ENCODE assay signal across 15 cellular contexts in the genomic region with DNA sequence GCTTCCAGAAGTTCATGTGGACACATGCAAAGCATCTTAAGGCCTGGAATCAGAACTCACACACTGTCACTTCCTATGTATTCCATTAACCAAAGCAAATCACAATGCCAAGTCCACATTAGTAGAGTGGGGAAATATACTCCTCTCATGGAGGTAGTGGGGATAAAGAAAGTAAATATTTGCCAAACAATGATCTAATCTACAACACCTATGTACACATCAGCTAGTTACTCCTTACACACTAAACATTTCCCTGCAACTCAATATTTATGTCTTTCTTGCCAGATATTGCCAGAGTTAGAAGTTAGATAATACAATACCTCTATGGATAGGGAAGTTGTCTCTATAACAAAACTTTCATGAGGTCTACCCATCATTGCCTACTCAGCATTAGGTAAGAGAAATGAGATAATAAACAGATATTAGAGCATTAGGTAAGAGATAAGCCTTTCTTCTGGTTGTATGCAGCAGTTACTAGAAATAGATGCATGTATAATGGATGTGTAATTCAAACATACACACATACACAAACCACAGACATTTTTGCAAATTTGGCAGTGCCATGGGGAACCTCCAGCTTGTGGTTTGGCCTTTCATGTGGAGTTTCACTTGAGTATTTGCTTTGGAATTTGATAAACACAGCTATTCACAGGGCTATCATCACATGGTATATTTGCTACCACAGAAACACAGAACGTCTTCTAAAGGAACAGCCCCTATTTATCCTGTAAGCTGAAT.
DNase-seq lines count a peak whose midpoint lies in the region; ATAC-seq, FAIRE-seq and TF ChIP-seq lines count a peak whose summit lies in the region.
"Had no signal": no experiment of that assay in that cellular context is flagged by ENCODE, and none has a peak within 500 bp of the region (broad histone marks: within the 10 kb centered on the region; RNA-seq: fewer than 3 reads in every experiment).

No MANE protein-coding gene starts in this region.

- BruUV-seq in HepG2 (replicated peaks; lab: Mats Ljungman, UMichigan) = no TSS peak

- no peak overlapping the region for H3K9ac ChIP-seq in HepG2 (ENCODE audit: insufficient read depth, low read depth, low read length)

- no peak for TF ChIP-seq RAD21 in HepG2 (CRISPR knock-in tag; IDR thresholded peaks at IDR 0.05)

- H3K4me1 ChIP-seq in HepG2 (ENCODE audit: insufficient read depth, low read length) (peaks cover 7% of the 10 kb centered on the region; the same call in 1 of the 2 replicates), suprapubic skin (no peaks in the 10 kb centered on the region)

- TF ChIP-seq CTCF in astrocyte of the spinal cord (IDR thresholded peaks at IDR 0.05; ENCODE audit: low read depth, low read length) = no peak
- no peak for TF ChIP-seq CTCF in HepG2 (CRISPR knock-in tag; IDR thresholded peaks at IDR 0.05)
- TF ChIP-seq CTCF in suprapubic skin (IDR thresholded peaks at IDR 0.05) = no peak

- no peak overlapping the region for H3K4me3 Mint-ChIP-seq in naive thymus-derived CD8-positive, alpha-beta T cell
- H3K4me3 Mint-ChIP-seq: activated CD4-positive, alpha-beta T cell treated with anti-CD3 and anti-CD28 coated beads, Interleukin-2, amount 10 ng/mL, durations not matched to agents 24 days and 14 days; activated naive CD8-positive, alpha-beta T cell treated with anti-CD3 and anti-CD28 coated beads, Interleukin-2, amount 10 ng/mL, durations not matched to agents 7 days and 5 days; stimulated activated naive CD8-positive, alpha-beta T cell treated with anti-CD3 and anti-CD28 coated beads, Interleukin-15, Interleukin-2, amounts not matched to agents 100 ng/mL and 50 ng/mL, for 24 hours had no signal

- 0% methylated on average over 1 of the region's 1 CpG for WGBS in HepG2 (ENCODE audit: low lambda C conversion rate)
- WGBS in suprapubic skin = 32% methylated on average over 1 of the region's 1 CpG

- H3K27ac Mint-ChIP-seq in naive thymus-derived CD8-positive, alpha-beta T cell = no peak overlapping the region
- H3K27ac Mint-ChIP-seq: activated CD4-positive, alpha-beta T cell treated with anti-CD3 and anti-CD28 coated beads, Interleukin-2, amount 10 ng/mL, durations not matched to agents 24 days and 14 days; activated naive CD8-positive, alpha-beta T cell treated with anti-CD3 and anti-CD28 coated beads, Interleukin-2, amount 10 ng/mL, durations not matched to agents 7 days and 5 days; stimulated activated naive CD8-positive, alpha-beta T cell treated with anti-CD3 and anti-CD28 coated beads, Interleukin-15, Interleukin-2, amounts not matched to agents 100 ng/mL and 50 ng/mL, for 24 hours had no signal

- H3K27me3 Mint-ChIP-seq in naive thymus-derived CD8-positive, alpha-beta T cell = peaks cover 0 to 7% (median 0%) of the 10 kb centered on the region in 5 donors
- H3K27me3 Mint-ChIP-seq: activated CD4-positive, alpha-beta T cell treated with anti-CD3 and anti-CD28 coated beads, Interleukin-2, amount 10 ng/mL, durations not matched to agents 24 days and 14 days; activated naive CD8-positive, alpha-beta T cell treated with anti-CD3 and anti-CD28 coated beads, Interleukin-2, amount 10 ng/mL, durations not matched to agents 7 days and 5 days; stimulated activated naive CD8-positive, alpha-beta T cell treated with anti-CD3 and anti-CD28 coated beads, Interleukin-15, Interleukin-2, amounts not matched to agents 100 ng/mL and 50 ng/mL, for 24 hours had no signal

- CTCF ChIA-PET in HepG2 (lab: Yijun Ruan, JAX; ENCODE audit: low intra/inter-chr PET ratio, low total read pairs) = no interaction called here

- intact Hi-C loops in HepG2 (cut with micrococcal nuclease; ENCODE audit: unreplicated experiment) = no loop called here

- H3K4me3 ChIP-seq in astrocyte of the spinal cord (ENCODE audit: low read depth, low read length) (no peak overlapping the region), HepG2 (replicated peaks in 1 of 3; ENCODE audit: insufficient read depth in 1 of 3, low read depth in 2 of 3, low read length in 3 of 3) (no peak overlapping the region), suprapubic skin (no peak overlapping the region)
- H3K4me3 ChIP-seq: esophagus muscularis mucosa had no signal

- H3K36me3 ChIP-seq in HepG2 (replicated peaks in 1 of 2; ENCODE audit: control insufficient read depth in 1 of 2, insufficient read depth in 2 of 2, low read length in 2 of 2) (no peaks in the 10 kb centered on the region), suprapubic skin (no peaks in the 10 kb centered on the region)
- H3K36me3 ChIP-seq: esophagus muscularis mucosa had no signal

- no peaks in the 10 kb centered on the region for H3K79me2 ChIP-seq in HepG2 (ENCODE audit: insufficient read depth, low read length)

- H3K9me3 Mint-ChIP-seq in naive thymus-derived CD8-positive, alpha-beta T cell = no peaks in the 10 kb centered on the region
- H3K9me3 Mint-ChIP-seq: activated CD4-positive, alpha-beta T cell treated with anti-CD3 and anti-CD28 coated beads, Interleukin-2, amount 10 ng/mL, durations not matched to agents 24 days and 14 days; activated naive CD8-positive, alpha-beta T cell treated with anti-CD3 and anti-CD28 coated beads, Interleukin-2, amount 10 ng/mL, durations not matched to agents 7 days and 5 days; stimulated activated naive CD8-positive, alpha-beta T cell treated with anti-CD3 and anti-CD28 coated beads, Interleukin-15, Interleukin-2, amounts not matched to agents 100 ng/mL and 50 ng/mL, for 24 hours had no signal

- H4K20me1 ChIP-seq in HepG2 (ENCODE audit: insufficient read depth, low read length) = no peaks in the 10 kb centered on the region

- in situ Hi-C loops in astrocyte of the spinal cord (cut with HindIII; ENCODE audit: low sequenced_read_pairs) (no loop called here), HepG2 (cut with HindIII; ENCODE audit: extremely low pct_ligation_motif_present, low pct_unique_long_range_greater_than_20kb) (no loop called here)

- no peak overlapping the region for H2AFZ ChIP-seq in HepG2 (ENCODE audit: low read length)

- POLR2A ChIA-PET in HepG2 (lab: Yijun Ruan, JAX) = no interaction called here
- POLR2A ChIA-PET in naive thymus-derived CD8-positive, alpha-beta T cell (lab: Charles Lee) = no interaction called here

- H3K4me1 Mint-ChIP-seq in naive thymus-derived CD8-positive, alpha-beta T cell = peaks cover 0 to 2% (median 0%) of the 10 kb centered on the region in 4 donors
- H3K4me1 Mint-ChIP-seq: activated CD4-positive, alpha-beta T cell treated with anti-CD3 and anti-CD28 coated beads, Interleukin-2, amount 10 ng/mL, durations not matched to agents 24 days and 14 days; activated naive CD8-positive, alpha-beta T cell treated with anti-CD3 and anti-CD28 coated beads, Interleukin-2, amount 10 ng/mL, durations not matched to agents 7 days and 5 days had no signal

- TF ChIP-seq POLR2A in HepG2 (IDR thresholded peaks at IDR 0.05; ENCODE audit: insufficient read depth in 1 of 2, low read depth in 2 of 2, low read length in 2 of 2) (no peak), suprapubic skin (IDR thresholded peaks at IDR 0.05) (no peak)

- no peaks in the 10 kb centered on the region for H3K9me3 ChIP-seq in HepG2 (ENCODE audit: low read length)
- no peaks in the 10 kb centered on the region for H3K9me3 ChIP-seq in suprapubic skin
- H3K9me3 ChIP-seq: esophagus muscularis mucosa had no signal

- DNase-seq in DMS153 treated with DMSO at 0.1 percent for 48 hours (lab: John Stamatoyannopoulos, UW; ENCODE audit: unreplicated experiment) (peak; percentile 72), NCI-H2029 (lab: John Stamatoyannopoulos, UW) (peak; percentile 92), astrocyte of the spinal cord (ENCODE audit: low read depth, low spot score) (peak; percentile 97), HepG2 (ENCODE audit: low spot score) (peak; percentile 8), suprapubic skin (ENCODE audit: low spot score in 2 of 2) (no peak)
- DNase-seq in activated T-cell treated with anti-CD3 and anti-CD28 coated beads, Interleukin-2, amount 50 U/mL, for 48 hours = no peak
- DNase-seq in naive thymus-derived CD8-positive, alpha-beta T cell = no peak
- DNase-seq: activated CD4-positive, alpha-beta T cell treated with anti-CD3 and anti-CD28 coated beads, Interleukin-2, amount 10 ng/mL, durations not matched to agents 24 days and 14 days; activated naive CD8-positive, alpha-beta T cell treated with anti-CD3 and anti-CD28 coated beads, Interleukin-2, amount 10 ng/mL, durations not matched to agents 7 days and 5 days; KG1; stimulated activated CD4-positive, alpha-beta T cell treated with anti-CD3 and anti-CD28 coated beads, Interleukin-12 subunit alpha, Interleukin-12 subunit beta, amount 100 ng/mL, for 4 hours had no signal

- TF ChIP-seq EP300 in HepG2 (IDR thresholded peaks at IDR 0.05; ENCODE audit: low read depth in 2 of 2, low read length in 2 of 2) = no peak
- TF ChIP-seq EP300 in HepG2 (CRISPR knock-in tag; IDR thresholded peaks at IDR 0.05; ENCODE audit: borderline replicate concordance) = no peak
- TF ChIP-seq EP300 in suprapubic skin (IDR thresholded peaks at IDR 0.05) = no peak

- peaks cover 0 to 2% (median 0%) of the 10 kb centered on the region in 3 donors for H3K36me3 Mint-ChIP-seq in naive thymus-derived CD8-positive, alpha-beta T cell
- H3K36me3 Mint-ChIP-seq: activated naive CD8-positive, alpha-beta T cell treated with anti-CD3 and anti-CD28 coated beads, Interleukin-2, amount 10 ng/mL, durations not matched to agents 7 days and 5 days had no signal

- H3K27me3 ChIP-seq in HepG2 (ENCODE audit: control insufficient read depth in 1 of 2, insufficient read depth in 2 of 2, low read length in 2 of 2) = peaks cover 0 to 12% of the 10 kb centered on the region in 2 experiments; a peak in 4 of 5 replicates
- H3K27me3 ChIP-seq in suprapubic skin = no peaks in the 10 kb centered on the region
- H3K27me3 ChIP-seq: esophagus muscularis mucosa had no signal

- ATAC-seq in HepG2 (no peak; the same call in 2 of the 3 replicates), GM21515 (IDR thresholded peaks at IDR 0.05; ENCODE audit: unreplicated experiment) (no peak)
- ATAC-seq in naive thymus-derived CD8-positive, alpha-beta T cell = no peak

- H3K27ac ChIP-seq in HepG2 (ENCODE audit: extremely low read length, insufficient read depth, low read length) = no peak overlapping the region
- no peak overlapping the region for H3K27ac ChIP-seq in suprapubic skin
- H3K27ac ChIP-seq: esophagus muscularis mucosa had no signal

- no peak for FAIRE-seq in HepG2 (lab: Jason Lieb, UNC)
- FAIRE-seq: G401.6 had no signal

- H3K4me2 ChIP-seq in HepG2 (ENCODE audit: low read depth, low read length) = no peak overlapping the region

TF ChIP-seq in HepG2, 621 proteins besides CTCF, POLR2A, EP300 and RAD21:
- TF ChIP-seq ZNF34 (CRISPR knock-in tag; IDR thresholded peaks at IDR 0.05; ENCODE audit: borderline replicate concordance) (no peak), FOXA3 (CRISPR knock-in tag; IDR thresholded peaks at IDR 0.05) (peak; percentile 44), SPEN (CRISPR knock-in tag; IDR thresholded peaks at IDR 0.05; ENCODE audit: low read depth) (no peak), MAFK (conservative IDR thresholded peaks at IDR 0.05 in 1 of 2, IDR thresholded peaks at IDR 0.05 in 1 of 2; ENCODE audit: low read length in 2 of 2) (0 out of 4 replicates have a peak, but pooled peaks of 1 of the 2 experiments have one; percentile 18)

Comparison
In these comparisons a context has a peak if more than half of its experiments do, and no peak if none do; other contexts are left out.
1. DNase-seq: peak in DMS153 treated with DMSO at 0.1 percent for 48 hours (single experiment), NCI-H2029 (single experiment), astrocyte of the spinal cord (single experiment) and HepG2 (single experiment); none in activated T-cell treated with anti-CD3 and anti-CD28 coated beads, Interleukin-2, amount 50 U/mL, for 48 hours (0 of 2), naive thymus-derived CD8-positive, alpha-beta T cell (0 of 10) and suprapubic skin (0 of 2).